ENCODE assay signal across 2 cellular contexts in genomic region chr11:70301191-70301590, GRCh38.
TF ChIP-seq lines count a peak whose summit lies in the region.

No MANE protein-coding gene starts in this region.

TF ChIP-seq in GM23338, 12 proteins besides CTCF, POLR2A, EP300 and RAD21 (continued from another document):
- TF ChIP-seq REST (IDR thresholded peaks at IDR 0.05; ENCODE audit: unreplicated experiment) = no peak
- no peak for TF ChIP-seq STAT1 (IDR thresholded peaks at IDR 0.05; ENCODE audit: unreplicated experiment)
- no peak for TF ChIP-seq EZH2 (IDR thresholded peaks at IDR 0.05; ENCODE audit: low read depth, unreplicated experiment)
- no peak for TF ChIP-seq ZNF114 (CRISPR knock-in tag; IDR thresholded peaks at IDR 0.05)
- TF ChIP-seq CREB1 (CRISPR knock-in tag; IDR thresholded peaks at IDR 0.05; ENCODE audit: low read depth) = no peak
- no peak for TF ChIP-seq ZNF462 (CRISPR knock-in tag; IDR thresholded peaks at IDR 0.05)
- TF ChIP-seq JUNB (IDR thresholded peaks at IDR 0.05; ENCODE audit: unreplicated experiment) = no peak
- no peak for TF ChIP-seq POLR2AphosphoS5 (IDR thresholded peaks at IDR 0.05; ENCODE audit: low read depth)

TF ChIP-seq in WTC11, 78 proteins besides CTCF, POLR2A, EP300 and RAD21 (continued from another document):
- TF ChIP-seq ZNF425 (CRISPR knock-in tag; conservative IDR thresholded peaks at IDR 0.05) = no peak
- TF ChIP-seq HMGA2 (CRISPR knock-in tag; IDR thresholded peaks at IDR 0.05) = no peak
- TF ChIP-seq ZNF263 (CRISPR knock-in tag; IDR thresholded peaks at IDR 0.05; ENCODE audit: low read depth) = no peak
- no peak for TF ChIP-seq ZNF138 (CRISPR knock-in tag; conservative IDR thresholded peaks at IDR 0.05)
- TF ChIP-seq ZSCAN18 (CRISPR knock-in tag; IDR thresholded peaks at IDR 0.05) = no peak
- TF ChIP-seq ZNF532 (CRISPR knock-in tag; IDR thresholded peaks at IDR 0.05; ENCODE audit: borderline replicate concordance) = no peak
- TF ChIP-seq MYBL2 (CRISPR knock-in tag; IDR thresholded peaks at IDR 0.05) = no peak
- no peak for TF ChIP-seq RELA (CRISPR knock-in tag; IDR thresholded peaks at IDR 0.05; ENCODE audit: borderline replicate concordance)
- no peak for TF ChIP-seq CREB1 (CRISPR knock-in tag; IDR thresholded peaks at IDR 0.05)
- no peak for TF ChIP-seq CDX4 (CRISPR knock-in tag; IDR thresholded peaks at IDR 0.05; ENCODE audit: borderline replicate concordance)
- TF ChIP-seq ESRRA (CRISPR knock-in tag; IDR thresholded peaks at IDR 0.05; ENCODE audit: borderline replicate concordance) = no peak
- TF ChIP-seq TCF7 (CRISPR knock-in tag; IDR thresholded peaks at IDR 0.05; ENCODE audit: low read depth) = no peak
- TF ChIP-seq STAT6 (CRISPR knock-in tag; conservative IDR thresholded peaks at IDR 0.05; ENCODE audit: low read depth) = no peak
- TF ChIP-seq ZBTB43 (CRISPR knock-in tag; IDR thresholded peaks at IDR 0.05) = no peak
TF ChIP-seq in WTC11: peak in this region for 0.
